In the genomic region with DNA sequence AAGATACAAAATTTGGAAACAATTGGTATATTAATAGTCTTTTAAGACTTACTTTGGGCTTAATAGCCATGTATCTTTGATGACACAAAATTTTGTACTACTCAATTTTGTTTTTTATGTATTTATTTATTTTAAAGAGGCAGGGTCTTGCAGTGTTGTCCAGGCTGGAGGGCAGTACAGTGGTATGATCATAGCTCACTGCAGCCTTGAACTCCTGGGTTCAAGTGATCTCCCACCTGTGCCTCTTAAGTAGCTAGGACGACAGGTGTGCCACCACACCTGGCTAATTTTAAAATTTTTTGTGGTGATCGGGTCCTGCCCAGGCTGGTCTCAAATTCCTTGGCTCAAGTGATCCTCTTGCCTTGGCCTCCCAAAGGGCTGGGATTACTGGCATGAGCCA, we compare ENCODE assay signal across 18 cellular contexts. TPM values are rescaled to one million over a fixed set of nuclear protein-coding genes. Genes with fewer than 3 reads are reported as not detected.
DNase-seq lines count a peak whose midpoint lies in the region; ATAC-seq, FAIRE-seq and TF ChIP-seq lines count a peak whose summit lies in the region.
"Had no signal": no experiment of that assay in that cellular context is flagged by ENCODE, and none has a peak within 500 bp of the region (broad histone marks: within the 10 kb centered on the region; RNA-seq: fewer than 3 reads in every experiment).

No MANE protein-coding gene starts in this region.

- H3K9me3 ChIP-seq in K562 (replicated peaks; ENCODE audit: control insufficient read depth, insufficient read depth, low read depth, low read length) (no peaks in the 10 kb centered on the region; the same call in 1 of the 2 replicates), endodermal cell (ENCODE audit: control insufficient read depth, low read length) (no peaks in the 10 kb centered on the region), osteoblast (ENCODE audit: low read depth, low read length) (no peaks in the 10 kb centered on the region)
- H3K9me3 ChIP-seq: HAP-1 had no signal

- H3K27me3 ChIP-seq in K562 (ENCODE audit: control insufficient read depth in 2 of 2, insufficient read depth in 2 of 2, low read length in 2 of 2) (no peaks in the 10 kb centered on the region), endodermal cell (ENCODE audit: control insufficient read depth, insufficient read depth, low read length, poor library complexity, severe bottlenecking) (no peaks in the 10 kb centered on the region), osteoblast (ENCODE audit: insufficient read depth, low read length) (no peaks in the 10 kb centered on the region)
- H3K27me3 ChIP-seq: BE2C had no signal

- TF ChIP-seq POLR2A in K562 (conservative IDR thresholded peaks at IDR 0.05) = no peak

- TF ChIP-seq EP300 in K562 (IDR thresholded peaks at IDR 0.05; ENCODE audit: low read length) = no peak

- H3K4me1 Mint-ChIP-seq in endodermal cell = peaks cover 37% of the 10 kb centered on the region

- no peak overlapping the region for H3K4me3 Mint-ChIP-seq in endodermal cell
- H3K4me3 Mint-ChIP-seq: CD8-positive, alpha-beta memory T cell had no signal

- TF ChIP-seq CTCF in K562 (IDR thresholded peaks at IDR 0.05 in 2 of 3, conservative IDR thresholded peaks at IDR 0.05 in 1 of 3; ENCODE audit: insufficient read depth in 2 of 3, low read depth in 1 of 3, low read length in 3 of 3) = no peak
- no peak for TF ChIP-seq CTCF in endodermal cell (conservative IDR thresholded peaks at IDR 0.05)
- TF ChIP-seq CTCF in osteoblast (IDR thresholded peaks at IDR 0.05; ENCODE audit: extremely low read depth, low read depth, low read length) = no peak

- CTCF ChIA-PET in K562 (lab: Yijun Ruan, JAX; ENCODE audit: low intra/inter-chr PET ratio) = no interaction called here

- 80% methylated on average over 2 of the region's 2 CpGs for WGBS in K562 (ENCODE audit: insufficient coverage, low coverage, missing lambda C conversion rate)
- whole genome bisulfite sequencing in endodermal cell (ENCODE audit: insufficient coverage in 1 of 2, insufficient read length in 1 of 2), 2 experiments = 91 to 100% methylated on average over 2 of the region's 2 CpGs

- no peak for ATAC-seq in K562

- no TSS peak for BruUV-seq in K562 (replicated peaks; lab: Mats Ljungman, UMichigan)

- no peak overlapping the region for H3K9ac ChIP-seq in K562 (ENCODE audit: insufficient read depth in 1 of 2, low read depth in 2 of 2, low read length in 2 of 2)
- no peak overlapping the region for H3K9ac ChIP-seq in endodermal cell (ENCODE audit: extremely low read depth, low read length, poor library complexity, severe bottlenecking)

- DNase-seq in K562 (ENCODE audit: extremely low read depth in 1 of 4, low spot score in 3 of 4) (no peak), endodermal cell (no peak), osteoblast (ENCODE audit: insufficient read length, low spot score, missing footprints) (no peak), HuH-7.5 (ENCODE audit: low spot score) (no peak), ureter (ENCODE audit: low spot score) (no peak), SK-N-DZ (ENCODE audit: low spot score) (no peak)
- DNase-seq: ACHN; BE2C; C1 segment of cervical spinal cord; CD4-positive, CD25-positive, alpha-beta regulatory T cell; CD8-positive, alpha-beta memory T cell; COR-L47; DMS 273 treated with DMSO at 0.1 percent for 48 hours; GM23248; IMR-90 had no signal

- H4K20me1 ChIP-seq in K562 (replicated peaks; ENCODE audit: control insufficient read depth, insufficient read depth, low read length) (no peaks in the 10 kb centered on the region), osteoblast (ENCODE audit: insufficient read depth, low read length) (peaks cover 78% of the 10 kb centered on the region)

- H3K27ac Mint-ChIP-seq in endodermal cell = no peak overlapping the region
- H3K27ac Mint-ChIP-seq: CD4-positive, CD25-positive, alpha-beta regulatory T cell; CD8-positive, alpha-beta memory T cell had no signal

- H3K4me1 ChIP-seq in K562 (replicated peaks in 1 of 2; ENCODE audit: control insufficient read depth in 2 of 2, insufficient read depth in 2 of 2, low read length in 2 of 2) (peaks cover 0 to 10% of the 10 kb centered on the region in 2 experiments; a peak in 4 of 5 replicates), endodermal cell (ENCODE audit: control insufficient read depth, insufficient read depth, low read length) (peaks cover 2% of the 10 kb centered on the region), osteoblast (ENCODE audit: insufficient read depth, low read length) (peaks cover 49% of the 10 kb centered on the region)
- H3K4me1 ChIP-seq: BE2C had no signal

- no peaks in the 10 kb centered on the region for H3K36me3 ChIP-seq in K562 (ENCODE audit: control insufficient read depth, insufficient read depth, low read length)
- peaks cover 16% of the 10 kb centered on the region for H3K36me3 ChIP-seq in endodermal cell (ENCODE audit: control insufficient read depth, insufficient read depth, low read length)
- no peaks in the 10 kb centered on the region for H3K36me3 ChIP-seq in osteoblast (ENCODE audit: insufficient read depth, low read length)
- H3K36me3 ChIP-seq: BE2C, HAP-1 had no signal

- H2AFZ ChIP-seq in K562 (ENCODE audit: low read depth, low read length) = no peak overlapping the region
- H2AFZ ChIP-seq in osteoblast (ENCODE audit: low read length) = no peak overlapping the region
- H2AFZ ChIP-seq: GM23248 had no signal

- peaks cover 100% of the 10 kb centered on the region for H3K79me2 ChIP-seq in K562 (ENCODE audit: control insufficient read depth, insufficient read depth, low read length)
- peaks cover 100% of the 10 kb centered on the region for H3K79me2 ChIP-seq in osteoblast (ENCODE audit: insufficient read depth, low read length)

- H3K36me3 Mint-ChIP-seq in endodermal cell (ENCODE audit: low read depth) = peaks cover 2% of the 10 kb centered on the region
- H3K36me3 Mint-ChIP-seq: CD4-positive, CD25-positive, alpha-beta regulatory T cell; CD8-positive, alpha-beta memory T cell had no signal

- in situ Hi-C loops in K562 (cut with MboI) = no loop called here

- intact Hi-C loops in K562 (cut with micrococcal nuclease) = no loop called here

- H3K9me1 ChIP-seq in K562 (ENCODE audit: control insufficient read depth, insufficient read depth, low read length) = no peaks in the 10 kb centered on the region

- no peak overlapping the region for H3K4me3 ChIP-seq in K562
- peak overlapping the region; percentile 99 for H3K4me3 ChIP-seq in endodermal cell (ENCODE audit: low read length)
- H3K4me3 ChIP-seq in osteoblast (ENCODE audit: insufficient read depth, low read length) = no peak overlapping the region
- H3K4me3 ChIP-seq: HAP-1 had no signal

- TF ChIP-seq RAD21 in K562 (CRISPR knock-in tag; conservative IDR thresholded peaks at IDR 0.05 in 1 of 2, IDR thresholded peaks at IDR 0.05 in 1 of 2) = no peak

- no peak overlapping the region for H3K27ac ChIP-seq in K562 (ENCODE audit: extremely low read depth, low read depth, low read length)
- H3K27ac ChIP-seq in endodermal cell (ENCODE audit: low read depth, low read length) = no peak overlapping the region
- peak overlapping the region; percentile 13 for H3K27ac ChIP-seq in osteoblast (ENCODE audit: low read depth, low read length)
- H3K27ac ChIP-seq: GM23248 had no signal

- FAIRE-seq in K562 (lab: Jason Lieb, UNC) = no peak
- FAIRE-seq: GM12891, GM19239 had no signal

- H3K4me2 ChIP-seq in K562 (ENCODE audit: insufficient read depth, low read length) = no peak overlapping the region
- H3K4me2 ChIP-seq in osteoblast (ENCODE audit: insufficient read depth, low read length) = no peak overlapping the region

- H3K27me3 Mint-ChIP-seq in endodermal cell (ENCODE audit: insufficient read depth) = no peaks in the 10 kb centered on the region
- H3K27me3 Mint-ChIP-seq: CD8-positive, alpha-beta memory T cell had no signal

- POLR2A ChIA-PET in K562 (lab: Yijun Ruan, JAX) = no interaction called here

- no peaks in the 10 kb centered on the region for H3K9me3 Mint-ChIP-seq in endodermal cell
- H3K9me3 Mint-ChIP-seq: CD4-positive, CD25-positive, alpha-beta regulatory T cell; CD8-positive, alpha-beta memory T cell had no signal

TF ChIP-seq in K562, 482 proteins besides CTCF, POLR2A, EP300 and RAD21:
- TF ChIP-seq RFX5 (IDR thresholded peaks at IDR 0.05; ENCODE audit: low read depth, low read length) (no peak), TCF3 (CRISPR knock-in tag; IDR thresholded peaks at IDR 0.05) (no peak), RBM25 (IDR thresholded peaks at IDR 0.05; ENCODE audit: low read depth, low read length, severe bottlenecking) (peak; percentile 27), ZNF121 (CRISPR knock-in tag; conservative IDR thresholded peaks at IDR 0.05) (peak; percentile 76)

RNA-seq across cellular contexts. Expression of gene SPRED1, which starts 6.5 kb away (rescaled TPM):
- 8.8 and 34.6 TPM in 2 replicates for total RNA-seq in K562 (2011; cell fraction: chromatin; rRNA removed; ENCODE audit: low replicate concordance)
- total RNA-seq in K562 (2011; cell fraction: nucleolus; rRNA removed) = 4.8 and 6.8 TPM in 2 replicates
- total RNA-seq in K562 (2011; cell fraction: nucleoplasm; rRNA removed) = 12.5 and 16.1 TPM in 2 replicates
- total RNA-seq in K562 (2014; rRNA removed) = 12.6 and 12.9 TPM in 2 replicates
- 16.8 and 18.7 TPM in 2 replicates for total RNA-seq in K562 (2014; rRNA removed; fragmentation: Illumina TruSeq; extraction: Trizol)
- 11.4 and 11.9 TPM in 2 replicates for total RNA-seq in K562 (2015; rRNA removed; fragmentation: Illumina TruSeq; extraction: Trizol)
- total RNA-seq in K562 (2021) = 15.1 and 17.4 TPM in 2 replicates
- polyA plus RNA-seq in K562 (2011; rRNA removed) = 4.5 and 4.7 TPM in 2 replicates
- 1.1 and 2.3 TPM in 2 replicates for polyA plus RNA-seq in K562 (2011; cell fraction: cytosol; rRNA removed)
- 4.3 and 5.1 TPM in 2 replicates for polyA plus RNA-seq in K562 (2011; cell fraction: nucleus; rRNA removed)
- polyA plus RNA-seq in K562 (2012) = 6.3 and 6.8 TPM in 2 replicates
- polyA plus RNA-seq in K562 (2014; fragmentation: Illumina TruSeq; extraction: Trizol) = 7.9 and 8.1 TPM in 2 replicates
- 1 to 10 TPM; 2.8 to 3.6 TPM for polyA plus RNA-seq in K562 (2014; fragmentation: Nextera tagmentation; extraction: Ambion mirVana)
- polyA plus RNA-seq in K562 (2014; rRNA removed) = 4.2 and 5.0 TPM in 2 replicates
- 20.4 and 23.8 TPM in 2 replicates for polyA minus RNA-seq in K562 (2011; rRNA and poly(A)+ RNA removed)
- 6.5 and 7.7 TPM in 2 replicates for polyA minus RNA-seq in K562 (2011; cell fraction: cytosol; rRNA and poly(A)+ RNA removed)
- 13.5 and 22.7 TPM in 2 replicates for polyA minus RNA-seq in K562 (2011; cell fraction: nucleus; rRNA and poly(A)+ RNA removed)
- total RNA-seq in endodermal cell = 10 to 100 TPM; 50.8 to 61.7 TPM
- 40.7 TPM for polyA plus RNA-seq in endodermal cell (2013, experiment 1 of 2)
- 43.1 TPM for polyA plus RNA-seq in endodermal cell (2013, experiment 2 of 2)
- total RNA-seq in osteoblast = 32.6 and 32.7 TPM in 2 replicates
- total RNA-seq in ureter = 22.5 TPM
- polyA plus RNA-seq in SK-N-DZ (2014; cell fraction: cytosol; rRNA removed) = 3.2 and 3.8 TPM in 2 replicates
- 2.3 and 2.8 TPM in 2 replicates for polyA plus RNA-seq in SK-N-DZ (2014; cell fraction: nucleus; rRNA removed)
- total RNA-seq: CD4-positive, CD25-positive, alpha-beta regulatory T cell had no signal
